ENCODE assay signal across 14 cellular contexts in the genomic region with DNA sequence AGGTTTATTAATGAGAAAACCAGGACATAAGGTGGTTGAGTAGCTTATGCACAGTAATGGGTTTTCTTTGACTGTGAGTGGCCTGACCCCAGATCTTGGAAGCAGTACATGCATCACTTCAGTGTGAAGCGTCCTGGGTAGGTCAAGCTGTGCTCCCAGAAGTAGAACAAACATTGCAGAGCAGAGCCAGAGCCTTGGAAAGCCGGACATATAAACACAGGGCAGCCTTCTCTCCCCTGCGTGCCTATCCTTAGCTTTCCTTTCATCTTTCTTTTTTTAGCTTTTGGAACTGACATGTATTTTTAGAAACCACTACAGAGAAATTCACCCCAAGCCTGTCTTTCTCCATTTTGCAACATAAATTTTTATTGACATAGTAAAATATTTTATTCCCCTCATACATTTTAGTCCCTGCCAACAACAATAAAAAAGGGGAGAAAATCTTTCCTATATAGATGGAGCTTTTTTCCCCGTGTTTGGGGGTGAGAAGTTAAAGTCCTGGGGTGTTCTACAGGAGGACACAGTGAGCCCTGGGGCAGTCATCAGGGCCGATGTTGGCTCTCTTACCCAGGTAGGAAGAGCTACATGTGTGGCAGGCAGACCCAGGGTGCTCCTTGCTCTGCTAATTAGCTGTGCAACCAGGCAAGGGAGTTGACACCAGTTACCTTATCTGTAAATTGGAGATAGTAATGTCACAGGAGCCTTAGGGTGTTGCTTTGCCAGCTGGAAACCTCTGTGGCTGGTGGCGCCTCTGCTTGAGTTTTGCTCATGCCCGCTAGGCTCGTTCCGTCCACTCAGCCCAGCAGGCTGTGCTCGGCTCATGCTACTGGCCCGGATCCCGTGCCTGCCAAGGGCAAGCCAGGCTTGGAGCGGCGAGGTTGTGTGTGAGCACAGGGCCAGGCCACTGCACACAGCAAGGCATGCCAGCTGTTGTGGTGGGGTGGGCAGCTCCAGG.
DNase-seq lines count a peak whose midpoint lies in the region; ATAC-seq and TF ChIP-seq lines count a peak whose summit lies in the region.
"Had no signal": no experiment of that assay in that cellular context is flagged by ENCODE, and none has a peak within 500 bp of the region (broad histone marks: within the 10 kb centered on the region; RNA-seq: fewer than 3 reads in every experiment).

No MANE protein-coding gene starts in this region.

- peaks cover 57% of the 10 kb centered on the region for H3K4me1 ChIP-seq in psoas muscle

- no peaks in the 10 kb centered on the region for H3K36me3 ChIP-seq in psoas muscle (ENCODE audit: insufficient read depth in 1 of 2, low read depth in 1 of 2)

- intact Hi-C loops in left ventricle myocardium superior (cut with micrococcal nuclease) (no loop called here), psoas muscle (cut with DNase I) (loop anchor here in 1 of 2 donors (5.0 kb wide), 1 partner anchor 45 kb away; no protein-coding TSS in a partner anchor), CD14-positive monocyte (cut with micrococcal nuclease) (no loop called here)

- H3K9me3 Mint-ChIP-seq in CD14-positive monocyte: peaks cover 0 to 5% (median 3%) of the 10 kb centered on the region in 7 donors
- H3K9me3 Mint-ChIP-seq: activated T-cell treated with anti-CD3 and anti-CD28 coated beads, Interleukin-2, amount 50 U/mL, for 24 hours had no signal

- peak; percentile 7 for DNase-seq in EH (ENCODE audit: low read depth)
- peak; percentile 86 for DNase-seq in cerebellar cortex (ENCODE audit: low spot score)
- peak; percentile 88 for DNase-seq in left ventricle myocardium superior
- peak; percentile 57 to 89 for DNase-seq in psoas muscle
- no peak for DNase-seq in CD14-positive monocyte (ENCODE audit: low spot score)
- DNase-seq in stimulated activated CD4-positive, alpha-beta T cell treated with anti-CD3 and anti-CD28 coated beads, Interleukin-15, amount 100 ng/mL, for 24 hours: no peak
- no peak for DNase-seq in KG1 (lab: John Stamatoyannopoulos, UW)
- DNase-seq in NOMO-1 treated with dmso at 0.1 percent for 144 hours (lab: John Stamatoyannopoulos, UW; ENCODE audit: unreplicated experiment): no peak
- DNase-seq: activated CD4-positive, alpha-beta T cell treated with anti-CD3 and anti-CD28 coated beads for 4 hours; activated T-cell treated with anti-CD3 and anti-CD28 coated beads, Interleukin-2, amount 50 U/mL, for 24 hours; effector CD8-positive, alpha-beta T cell; glutamatergic neuron; Kasumi-1 had no signal

- no peak for TF ChIP-seq CTCF in psoas muscle (IDR thresholded peaks at IDR 0.05)
- TF ChIP-seq CTCF in CD14-positive monocyte (IDR thresholded peaks at IDR 0.05): no peak

- no peaks in the 10 kb centered on the region for H3K27me3 ChIP-seq in psoas muscle (ENCODE audit: insufficient read depth in 3 of 3, low read length in 2 of 3)

- no peaks in the 10 kb centered on the region for H3K27me3 Mint-ChIP-seq in CD14-positive monocyte (ENCODE audit: low read depth in 3 of 3)
- H3K27me3 Mint-ChIP-seq: activated T-cell treated with anti-CD3 and anti-CD28 coated beads, Interleukin-2, amount 50 U/mL, for 24 hours had no signal

- peaks cover 40 to 46% of the 10 kb centered on the region in 2 donors for H3K36me3 Mint-ChIP-seq in CD14-positive monocyte

- WGBS in psoas muscle, 3 donors: 18 to 37% (median 29%) methylated on average over 14 of the region's 14 CpGs

- H3K9me3 ChIP-seq in psoas muscle: no peaks in the 10 kb centered on the region

- H3K27ac ChIP-seq in psoas muscle: peak overlapping the region; percentile 90
- H3K27ac ChIP-seq: HL-60 had no signal

- no peak overlapping the region for H3K27ac Mint-ChIP-seq in CD14-positive monocyte
- H3K27ac Mint-ChIP-seq: activated T-cell treated with anti-CD3 and anti-CD28 coated beads, Interleukin-2, amount 50 U/mL, for 24 hours had no signal

- H3K4me1 Mint-ChIP-seq in CD14-positive monocyte: peaks cover 24% of the 10 kb centered on the region

- H3K4me3 Mint-ChIP-seq in CD14-positive monocyte: no peak overlapping the region
- H3K4me3 Mint-ChIP-seq: activated T-cell treated with anti-CD3 and anti-CD28 coated beads, Interleukin-2, amount 50 U/mL, for 24 hours had no signal

- ATAC-seq in left ventricle myocardium superior (peak; percentile 88), psoas muscle (peak; percentile 82 to 91 (median 90))

- H3K4me3 ChIP-seq in psoas muscle: peak overlapping the region; percentile 10

Comparison
In these comparisons a context has a peak if more than half of its experiments do, and no peak if none do; other contexts are left out.
1. DNase-seq: peak in EH (single experiment), cerebellar cortex (single experiment), left ventricle myocardium superior (single experiment) and psoas muscle (2 of 2); none in CD14-positive monocyte (single experiment), stimulated activated CD4-positive, alpha-beta T cell treated with anti-CD3 and anti-CD28 coated beads, Interleukin-15, amount 100 ng/mL, for 24 hours (single experiment), KG1 (single experiment) and NOMO-1 treated with dmso at 0.1 percent for 144 hours (single experiment).